Comparison of ENCODE assay signal across 8 cellular contexts in the genomic region with DNA sequence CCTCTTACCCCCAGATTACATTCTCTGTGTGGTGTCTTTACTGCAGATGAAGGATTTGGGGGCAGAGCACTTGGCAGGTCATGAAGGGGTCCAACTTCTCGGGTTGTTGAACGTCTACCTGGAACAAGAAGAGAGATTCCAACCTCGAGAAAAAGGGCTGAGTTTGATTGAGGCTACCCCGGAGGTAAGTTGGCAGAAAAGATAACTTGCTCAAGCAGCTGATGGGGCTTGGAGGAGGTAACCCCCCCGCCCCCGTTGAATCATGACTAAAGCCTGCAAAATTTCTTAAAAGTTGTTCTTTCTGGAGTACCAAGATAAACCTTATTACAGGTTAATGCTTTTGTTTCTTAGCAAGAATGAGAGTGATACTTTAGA. TPM values are rescaled to one million over a fixed set of nuclear protein-coding genes. Genes with fewer than 3 reads are reported as not detected.
DNase-seq lines count a peak whose midpoint lies in the region; ATAC-seq lines count a peak whose summit lies in the region.

No MANE protein-coding gene starts in this region.

- H3K4me1 Mint-ChIP-seq in activated CD8-positive, alpha-beta T cell treated with anti-CD3 and anti-CD28 coated beads, Interleukin-2, amount 10 ng/mL, durations not matched to agents 7 days and 5 days (ENCODE audit: low read depth), result peaks cover 58% of the 10 kb centered on the region

- POLR2A ChIA-PET in activated CD8-positive, alpha-beta T cell treated with anti-CD3 and anti-CD28 coated beads, Interleukin-2, amount 10 ng/mL, durations not matched to agents 7 days and 5 days (lab: Charles Lee), result interaction anchor here (0.6 to 7.6 kb wide), 11 partner anchors 11 to 99 kb away, joined by 3 to 73 read pairs (median 4); a partner anchor contains a TSS

- peak overlapping the region; percentile 72 for H3K27ac Mint-ChIP-seq in activated CD8-positive, alpha-beta T cell treated with anti-CD3 and anti-CD28 coated beads, Interleukin-2, amount 10 ng/mL, durations not matched to agents 7 days and 5 days

- 9% methylated on average over 6 of the region's 6 CpGs for WGBS in right cardiac atrium

- peak overlapping the region; percentile 84 for H3K4me3 Mint-ChIP-seq in activated CD8-positive, alpha-beta T cell treated with anti-CD3 and anti-CD28 coated beads, Interleukin-2, amount 10 ng/mL, durations not matched to agents 7 days and 5 days

- CTCF ChIA-PET in activated CD8-positive, alpha-beta T cell treated with anti-CD3 and anti-CD28 coated beads, Interleukin-2, amount 10 ng/mL, durations not matched to agents 7 days and 5 days (lab: Charles Lee), result interaction anchor here (0.6 to 8.2 kb wide), 3 partner anchors 45 to 94 kb away, joined by 3 to 59 read pairs (median 8); no protein-coding TSS in a partner anchor

- intact Hi-C loops in right cardiac atrium (cut with DNase I) (loop anchor here in 2 of 4 donors (10.0 kb wide), 2 partner anchors 54 to 84 kb away; a partner anchor contains a TSS), posterior vena cava (cut with DNase I) (loop anchor here in 1 of 2 donors (5.0 to 10.0 kb wide), 2 partner anchors 54 to 81 kb away; a partner anchor contains a TSS)

- H3K9me3 ChIP-seq in HUES48 (ENCODE audit: control insufficient read depth, insufficient read depth, low read length) (no peaks in the 10 kb centered on the region), right cardiac atrium (ENCODE audit: control insufficient read depth, low read length) (no peaks in the 10 kb centered on the region)

- H3K27me3 ChIP-seq in HUES48 (ENCODE audit: control insufficient read depth, insufficient read depth, low read length), result no peaks in the 10 kb centered on the region
- no peaks in the 10 kb centered on the region for H3K27me3 ChIP-seq in right cardiac atrium (ENCODE audit: control insufficient read depth, insufficient read depth)

- no peaks in the 10 kb centered on the region for H3K9me3 Mint-ChIP-seq in activated CD8-positive, alpha-beta T cell treated with anti-CD3 and anti-CD28 coated beads, Interleukin-2, amount 10 ng/mL, durations not matched to agents 7 days and 5 days (ENCODE audit: insufficient read depth)

- H3K9ac ChIP-seq in HUES48 (ENCODE audit: low read depth, low read length), result peak overlapping the region; percentile 79

- H3K36me3 ChIP-seq in HUES48 (ENCODE audit: control insufficient read depth, insufficient read depth, low read length), result peaks cover 44% of the 10 kb centered on the region

- H3K4me3 ChIP-seq in HUES48 (ENCODE audit: low read depth, low read length), result peak overlapping the region; percentile 82
- peak overlapping the region; percentile 86 for H3K4me3 ChIP-seq in right cardiac atrium (ENCODE audit: low read length)

- no peak for DNase-seq in activated CD8-positive, alpha-beta T cell treated with anti-CD3 and anti-CD28 coated beads, Interleukin-2, amount 10 ng/mL, durations not matched to agents 7 days and 5 days
- DNase-seq in right cardiac atrium (no peak), NCI-H748 treated with DMSO at 0.1 percent for 48 hours (lab: John Stamatoyannopoulos, UW) (no peak), posterior vena cava (ENCODE audit: low spot score) (no peak), A172 (ENCODE audit: low spot score) (no peak)
- peak; percentile 6 for DNase-seq in stimulated activated CD4-positive, alpha-beta T cell treated with anti-CD3 and anti-CD28 coated beads, Interleukin-4, amount 100 ng/mL, for 24 hours

- no peak for ATAC-seq in activated CD8-positive, alpha-beta T cell treated with anti-CD3 and anti-CD28 coated beads, Interleukin-2, amount 10 ng/mL, durations not matched to agents 7 days and 5 days
- ATAC-seq in right cardiac atrium (no peak), HG03432 (IDR thresholded peaks at IDR 0.05; ENCODE audit: unreplicated experiment) (no peak)

- H3K27me3 Mint-ChIP-seq in activated CD8-positive, alpha-beta T cell treated with anti-CD3 and anti-CD28 coated beads, Interleukin-2, amount 10 ng/mL, durations not matched to agents 7 days and 5 days (ENCODE audit: low read depth), result no peaks in the 10 kb centered on the region

- H3K36me3 Mint-ChIP-seq in activated CD8-positive, alpha-beta T cell treated with anti-CD3 and anti-CD28 coated beads, Interleukin-2, amount 10 ng/mL, durations not matched to agents 7 days and 5 days (ENCODE audit: low read depth), result peaks cover 36% of the 10 kb centered on the region

- H3K27ac ChIP-seq in HUES48 (ENCODE audit: low read depth, low read length) (peak overlapping the region; percentile 100), right cardiac atrium (ENCODE audit: low read length) (no peak overlapping the region)

- H3K4me1 ChIP-seq in HUES48 (ENCODE audit: control insufficient read depth, insufficient read depth, low read length) (peaks cover 16% of the 10 kb centered on the region), right cardiac atrium (ENCODE audit: control insufficient read depth, insufficient read depth, low read length) (no peaks in the 10 kb centered on the region)

RNA-seq across cellular contexts. Expression of a gene that starts 1.5 kb away (rescaled TPM):
- 10 to 100 TPM; 26.9 TPM for total RNA-seq in activated CD8-positive, alpha-beta T cell treated with anti-CD3 and anti-CD28 coated beads, Interleukin-2, amount 10 ng/mL, durations not matched to agents 7 days and 5 days
- 10 to 100 TPM in 3 of 4 donors, 1 to 10 TPM in 1; 5.6 to 15.4 (median 12.0) TPM for total RNA-seq in right cardiac atrium
- 5.4 TPM for polyA plus RNA-seq in right cardiac atrium
- total RNA-seq in posterior vena cava, result 10 to 100 TPM; 36.6 to 38.0 TPM
- total RNA-seq in A172 (2014; rRNA removed; shearing (Covaris generic)), result 5.2 and 7.3 TPM in 2 replicates
